19 cellular contexts compared by ENCODE assay signal in genomic region chr12:32126720-32127119, GRCh38. TPM values are rescaled to one million over a fixed set of nuclear protein-coding genes. Genes with fewer than 3 reads are reported as not detected.
DNase-seq lines count a peak whose midpoint lies in the region; TF ChIP-seq lines count a peak whose summit lies in the region.
"Had no signal": no experiment of that assay in that cellular context is flagged by ENCODE, and none has a peak within 500 bp of the region (broad histone marks: within the 10 kb centered on the region; RNA-seq: fewer than 3 reads in every experiment).

No MANE protein-coding gene starts in this region.

- H3F3A ChIP-seq in SK-N-SH (replicated peaks; ENCODE audit: insufficient read depth): peaks cover 5% of the 10 kb centered on the region

- H3K27me3 ChIP-seq in mammary epithelial cell (ENCODE audit: insufficient read depth, low read length) (no peaks in the 10 kb centered on the region), breast epithelium (no peaks in the 10 kb centered on the region), SK-N-SH (ENCODE audit: insufficient read depth) (no peaks in the 10 kb centered on the region), Karpas-422 (ENCODE audit: low read length) (no peaks in the 10 kb centered on the region)
- H3K27me3 ChIP-seq: colonic mucosa, right lobe of liver had no signal

- no peaks in the 10 kb centered on the region for H3K9me2 ChIP-seq in SK-N-SH
- no peaks in the 10 kb centered on the region for H3K9me2 ChIP-seq in Karpas-422 (replicated peaks; ENCODE audit: insufficient read depth, low read length)

- no peak for TF ChIP-seq EP300 in SK-N-SH (IDR thresholded peaks at IDR 0.05; ENCODE audit: borderline replicate concordance in 1 of 2, low read depth in 1 of 2, low read length in 1 of 2)

- H3K4me3 ChIP-seq in mammary epithelial cell (replicated peaks in 1 of 3; ENCODE audit: insufficient read depth in 1 of 3, low read depth in 2 of 3, low read length in 3 of 3): no peak overlapping the region
- no peak overlapping the region for H3K4me3 ChIP-seq in breast epithelium
- no peak overlapping the region for H3K4me3 ChIP-seq in SK-N-SH (ENCODE audit: low read depth in 2 of 2, low read length in 1 of 2)
- H3K4me3 ChIP-seq in Karpas-422 (ENCODE audit: low read length): no peak overlapping the region
- H3K4me3 ChIP-seq: colonic mucosa, right lobe of liver had no signal

- H3K9me3 ChIP-seq in mammary epithelial cell (replicated peaks; ENCODE audit: insufficient read depth, low read length): no peaks in the 10 kb centered on the region
- no peaks in the 10 kb centered on the region for H3K9me3 ChIP-seq in breast epithelium
- H3K9me3 ChIP-seq in SK-N-SH: no peaks in the 10 kb centered on the region
- no peaks in the 10 kb centered on the region for H3K9me3 ChIP-seq in Karpas-422 (ENCODE audit: low read length)
- H3K9me3 ChIP-seq: colonic mucosa, right lobe of liver had no signal

- dilution Hi-C loops in mammary epithelial cell (cut with HindIII; ENCODE audit: low sequenced_read_pairs): no loop called here

- intact Hi-C loops in mammary epithelial cell (cut with micrococcal nuclease): no loop called here
- intact Hi-C loops in breast epithelium (cut with DNase I; ENCODE audit: low total_unique reads): no loop called here

- WGBS in mammary epithelial cell (ENCODE audit: low coverage, missing lambda C conversion rate): 0% methylated on average over 1 of the region's 2 CpGs
- WGBS in SK-N-SH (ENCODE audit: low lambda C conversion rate): 60% methylated on average over 2 of the region's 2 CpGs

- BruUV-seq in mammary epithelial cell (replicated peaks; lab: Mats Ljungman, UMichigan): no TSS peak

- H3K27ac ChIP-seq in mammary epithelial cell (ENCODE audit: insufficient read depth, low read depth, low read length): no peak overlapping the region
- no peak overlapping the region for H3K27ac ChIP-seq in breast epithelium
- no peak overlapping the region for H3K27ac ChIP-seq in SK-N-SH (ENCODE audit: low read depth in 2 of 2, low read length in 1 of 2)
- H3K27ac ChIP-seq in Karpas-422 (ENCODE audit: low read length): no peak overlapping the region; the same call in 1 of the 2 replicates
- H3K27ac ChIP-seq: colonic mucosa, right lobe of liver had no signal

- H4K20me1 ChIP-seq in mammary epithelial cell (ENCODE audit: insufficient read depth, low read length) (no peaks in the 10 kb centered on the region), SK-N-SH (ENCODE audit: insufficient read depth) (peaks cover 7% of the 10 kb centered on the region; the same call in 1 of the 2 replicates), Karpas-422 (ENCODE audit: insufficient read depth, low read depth, low read length) (no peaks in the 10 kb centered on the region)

- no peak overlapping the region for H2AFZ ChIP-seq in mammary epithelial cell (ENCODE audit: low read depth, low read length)
- no peak overlapping the region for H2AFZ ChIP-seq in SK-N-SH (ENCODE audit: low read depth)
- H2AFZ ChIP-seq in Karpas-422 (ENCODE audit: low read length): no peak overlapping the region

- DNase-seq in mammary epithelial cell: peak; percentile 73
- DNase-seq in breast epithelium (ENCODE audit: low spot score in 2 of 2): no peak
- DNase-seq in SK-N-SH: no peak
- peak; percentile 60 for DNase-seq in fibroblast of peridontal ligament (ENCODE audit: extremely low read depth)
- no peak for DNase-seq in NCI-H2196 treated with DMSO at 0.1 percent for 48 hours (lab: John Stamatoyannopoulos, UW; ENCODE audit: unreplicated experiment)
- DNase-seq in NCI-H510A treated with DMSO at 0.1 percent for 48 hours (lab: John Stamatoyannopoulos, UW): no peak
- no peak for DNase-seq in GM13977 (ENCODE audit: low spot score)
- no peak for DNase-seq in Karpas-422
- DNase-seq: 8988T; activated CD4-positive, alpha-beta memory T cell treated with anti-CD3 and anti-CD28 coated beads, Interleukin-2, amount 10 ng/mL, durations not matched to agents 7 days and 5 days; activated T-cell treated with anti-CD3 and anti-CD28 coated beads, Interleukin-2, amount 50 U/mL, for 72 hours; CD4-positive, alpha-beta memory T cell; colonic mucosa; erythroblast; KG1; kidney; NCI-H510A; right lobe of liver; stimulated activated CD4-positive, alpha-beta T cell treated with anti-CD3 and anti-CD28 coated beads, Interleukin-4, amount 100 ng/mL, for 24 hours had no signal

- H3K9ac ChIP-seq in mammary epithelial cell (ENCODE audit: insufficient read depth, low read length) (no peak overlapping the region), SK-N-SH (no peak overlapping the region), Karpas-422 (ENCODE audit: low read length) (no peak overlapping the region)

- H3K79me2 ChIP-seq in mammary epithelial cell (ENCODE audit: insufficient read depth, low read length): peaks cover 74% of the 10 kb centered on the region
- peaks cover 93% of the 10 kb centered on the region for H3K79me2 ChIP-seq in SK-N-SH (ENCODE audit: insufficient read depth)
- peaks cover 95% of the 10 kb centered on the region for H3K79me2 ChIP-seq in Karpas-422 (ENCODE audit: low read length)

- TF ChIP-seq CTCF in mammary epithelial cell (conservative IDR thresholded peaks at IDR 0.05 in 1 of 2, IDR thresholded peaks at IDR 0.05 in 1 of 2; ENCODE audit: extremely low read depth in 1 of 2, insufficient read depth in 1 of 2, low read depth in 1 of 2, low read length in 2 of 2): no peak
- no peak for TF ChIP-seq CTCF in breast epithelium (IDR thresholded peaks at IDR 0.05)
- no peak for TF ChIP-seq CTCF in SK-N-SH (IDR thresholded peaks at IDR 0.05)
- TF ChIP-seq CTCF in GM13977 (IDR thresholded peaks at IDR 0.05; ENCODE audit: extremely low read depth, insufficient read depth, missing control alignments): no peak

- H3K4me1 ChIP-seq in mammary epithelial cell (ENCODE audit: insufficient read depth, low read length): peaks cover 15% of the 10 kb centered on the region
- no peaks in the 10 kb centered on the region for H3K4me1 ChIP-seq in breast epithelium
- H3K4me1 ChIP-seq in SK-N-SH (ENCODE audit: control insufficient read depth in 1 of 2, insufficient read depth in 2 of 2, low read depth in 1 of 2, low read length in 1 of 2): peaks cover 5 to 13% of the 10 kb centered on the region in 2 experiments; a peak in 3 of 4 replicates
- peaks cover 39% of the 10 kb centered on the region for H3K4me1 ChIP-seq in Karpas-422 (ENCODE audit: low read length)
- H3K4me1 ChIP-seq: colonic mucosa, right lobe of liver had no signal

- H3K4me2 ChIP-seq in mammary epithelial cell (ENCODE audit: insufficient read depth, low read depth, low read length) (no peak overlapping the region), SK-N-SH (no peak overlapping the region), Karpas-422 (ENCODE audit: low read depth, low read length, poor library complexity, severe bottlenecking) (no peak overlapping the region)

- in situ Hi-C loops in mammary epithelial cell (cut with MboI; ENCODE audit: low sequenced_read_pairs in 2 of 2) (no loop called here), GM13977 (cut with MboI; ENCODE audit: low pct_unique_long_range_greater_than_20kb, low sequenced_read_pairs, unreplicated experiment) (no loop called here)

- POLR2A ChIA-PET in SK-N-SH (lab: Yijun Ruan, JAX): no interaction called here

- no peak for TF ChIP-seq POLR2A in breast epithelium (IDR thresholded peaks at IDR 0.05)

- CTCF ChIA-PET in mammary epithelial cell (lab: Charles Lee; ENCODE audit: low non-redundant PET): no interaction called here
- CTCF ChIA-PET in SK-N-SH (lab: Yijun Ruan, JAX): no interaction called here

- TF ChIP-seq RAD21 in SK-N-SH (IDR thresholded peaks at IDR 0.05; ENCODE audit: low read length): no peak

- H3K36me3 ChIP-seq in mammary epithelial cell (ENCODE audit: insufficient read depth, low read length) (peaks cover 1% of the 10 kb centered on the region), breast epithelium (no peaks in the 10 kb centered on the region), SK-N-SH (replicated peaks in 1 of 2; ENCODE audit: control insufficient read depth in 1 of 2, insufficient read depth in 2 of 2, low read length in 1 of 2) (peaks cover 0 to 8% of the 10 kb centered on the region in 2 experiments), Karpas-422 (ENCODE audit: insufficient read depth, low read length) (no peaks in the 10 kb centered on the region; the same call in 1 of the 2 replicates)
- H3K36me3 ChIP-seq: colonic mucosa, right lobe of liver had no signal

TF ChIP-seq in SK-N-SH, 30 proteins besides CTCF, POLR2A, EP300 and RAD21 (continues in another document):
- TF ChIP-seq MEF2A (IDR thresholded peaks at IDR 0.05; ENCODE audit: borderline replicate concordance, low read depth) (no peak), SIN3A (IDR thresholded peaks at IDR 0.05; ENCODE audit: borderline replicate concordance, low read depth, low read length) (no peak), TAF1 (IDR thresholded peaks at IDR 0.05; ENCODE audit: borderline replicate concordance, low read depth, low read length) (no peak), MXI1 (IDR thresholded peaks at IDR 0.05; ENCODE audit: low read depth, low read length) (no peak), RCOR1 (IDR thresholded peaks at IDR 0.05; ENCODE audit: low read length) (no peak), NFIC (IDR thresholded peaks at IDR 0.05; ENCODE audit: borderline replicate concordance) (peak; percentile 31; the same call in 1 of the 2 replicates), EZH2phosphoT487 (IDR thresholded peaks at IDR 0.05; ENCODE audit: borderline replicate concordance, low read depth) (no peak), MAX (IDR thresholded peaks at IDR 0.05; ENCODE audit: low read depth) (no peak), FOXJ3 (CRISPR knock-in tag; IDR thresholded peaks at IDR 0.05) (no peak)

RNA-seq across cellular contexts. Expression of gene BICD1, which starts 20.1 kb away (rescaled TPM):
- 10 to 100 TPM; 36.2 to 42.4 TPM for total RNA-seq in mammary epithelial cell
- 9.4 TPM for polyA plus RNA-seq in mammary epithelial cell
- 35.6 TPM for polyA minus RNA-seq in mammary epithelial cell
- 10 to 100 TPM in 2 of 3 donors, 1 to 10 TPM in 1; 7.2 to 31.5 (median 18.4) TPM for total RNA-seq in breast epithelium
- polyA plus RNA-seq in SK-N-SH (2012; rRNA removed): 12.1 and 13.2 TPM in 2 replicates
- polyA plus RNA-seq in SK-N-SH (2012; cell fraction: cytosol; rRNA removed): 11.8 and 12.8 TPM in 2 replicates
- 37.6 and 42.3 TPM in 2 replicates for polyA plus RNA-seq in SK-N-SH (2012; cell fraction: nucleus; rRNA removed)
- 39.6 and 55.7 TPM in 2 replicates for total RNA-seq in Karpas-422 (2014; rRNA removed; shearing (Covaris generic); ENCODE audit: low replicate concordance)

Comparison
In these comparisons a context has a peak if more than half of its experiments do, and no peak if none do; other contexts are left out.
1. DNase-seq: peak in mammary epithelial cell (single experiment) and fibroblast of peridontal ligament (single experiment); none in breast epithelium (0 of 2), SK-N-SH (single experiment), NCI-H2196 treated with DMSO at 0.1 percent for 48 hours (single experiment), NCI-H510A treated with DMSO at 0.1 percent for 48 hours (single experiment), GM13977 (single experiment) and Karpas-422 (single experiment).